ENCODE assay signal across 1 cellular context in the genomic region with DNA sequence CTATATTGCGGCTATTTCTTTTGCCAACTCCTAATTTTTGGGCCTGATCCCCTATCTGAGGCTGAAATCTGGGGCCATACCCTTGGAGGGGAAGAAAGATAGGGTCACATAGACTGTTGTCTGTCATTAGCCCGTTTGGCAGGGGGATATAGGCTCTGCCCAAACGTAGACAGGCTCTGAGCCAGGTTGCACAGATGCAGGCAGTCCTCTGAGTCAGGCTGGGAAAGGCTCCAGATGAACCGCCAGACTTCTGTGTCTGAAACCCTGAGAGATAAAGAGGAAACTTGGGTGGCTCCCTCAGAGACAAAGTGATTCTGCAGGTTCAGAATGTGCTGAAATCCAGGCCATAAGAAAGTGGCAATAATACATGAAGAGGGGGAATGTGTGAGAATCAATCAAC.
TF ChIP-seq lines count a peak whose summit lies in the region.

No MANE protein-coding gene starts in this region.

TF ChIP-seq in K562, 482 proteins besides CTCF, POLR2A, EP300 and RAD21 (continued from another document and continues in another):
- TF ChIP-seq, protein P1, sequence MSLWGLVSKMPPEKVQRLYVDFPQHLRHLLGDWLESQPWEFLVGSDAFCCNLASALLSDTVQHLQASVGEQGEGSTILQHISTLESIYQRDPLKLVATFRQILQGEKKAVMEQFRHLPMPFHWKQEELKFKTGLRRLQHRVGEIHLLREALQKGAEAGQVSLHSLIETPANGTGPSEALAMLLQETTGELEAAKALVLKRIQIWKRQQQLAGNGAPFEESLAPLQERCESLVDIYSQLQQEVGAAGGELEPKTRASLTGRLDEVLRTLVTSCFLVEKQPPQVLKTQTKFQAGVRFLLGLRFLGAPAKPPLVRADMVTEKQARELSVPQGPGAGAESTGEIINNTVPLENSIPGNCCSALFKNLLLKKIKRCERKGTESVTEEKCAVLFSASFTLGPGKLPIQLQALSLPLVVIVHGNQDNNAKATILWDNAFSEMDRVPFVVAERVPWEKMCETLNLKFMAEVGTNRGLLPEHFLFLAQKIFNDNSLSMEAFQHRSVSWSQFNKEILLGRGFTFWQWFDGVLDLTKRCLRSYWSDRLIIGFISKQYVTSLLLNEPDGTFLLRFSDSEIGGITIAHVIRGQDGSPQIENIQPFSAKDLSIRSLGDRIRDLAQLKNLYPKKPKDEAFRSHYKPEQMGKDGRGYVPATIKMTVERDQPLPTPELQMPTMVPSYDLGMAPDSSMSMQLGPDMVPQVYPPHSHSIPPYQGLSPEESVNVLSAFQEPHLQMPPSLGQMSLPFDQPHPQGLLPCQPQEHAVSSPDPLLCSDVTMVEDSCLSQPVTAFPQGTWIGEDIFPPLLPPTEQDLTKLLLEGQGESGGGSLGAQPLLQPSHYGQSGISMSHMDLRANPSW (CRISPR knock-in tag; IDR thresholded peaks at IDR 0.05) = 0 out of 2 replicates have a peak, but pooled peaks have one; percentile 38
- TF ChIP-seq NRF1 (conservative IDR thresholded peaks at IDR 0.05 in 1 of 2, IDR thresholded peaks at IDR 0.05 in 1 of 2) = peak; percentile 57 to 65
- TF ChIP-seq DDX20 (tag; IDR thresholded peaks at IDR 0.05; ENCODE audit: low read depth) = no peak
- TF ChIP-seq U2AF1 (optimal IDR thresholded peaks at IDR 0.05; ENCODE audit: low read depth, low read length) = no peak
- TF ChIP-seq ZNF41 (CRISPR knock-in tag; conservative IDR thresholded peaks at IDR 0.05) = no peak
- TF ChIP-seq ZNF224 (CRISPR knock-in tag; IDR thresholded peaks at IDR 0.05) = no peak
- TF ChIP-seq SPI1 (IDR thresholded peaks at IDR 0.05; ENCODE audit: borderline replicate concordance, low read depth, low read length) = no peak
- TF ChIP-seq HNRNPUL1 (IDR thresholded peaks at IDR 0.05; ENCODE audit: low read length) = no peak
- TF ChIP-seq NR4A1 (CRISPR knock-in tag; IDR thresholded peaks at IDR 0.05) = no peak
- TF ChIP-seq NR4A1 (tag; IDR thresholded peaks at IDR 0.05) = no peak
- no peak for TF ChIP-seq GABPA (tag; conservative IDR thresholded peaks at IDR 0.05; ENCODE audit: low read depth)
- TF ChIP-seq NR0B1 (IDR thresholded peaks at IDR 0.05; ENCODE audit: partially characterized antibody) = no peak
- TF ChIP-seq, protein P2, sequence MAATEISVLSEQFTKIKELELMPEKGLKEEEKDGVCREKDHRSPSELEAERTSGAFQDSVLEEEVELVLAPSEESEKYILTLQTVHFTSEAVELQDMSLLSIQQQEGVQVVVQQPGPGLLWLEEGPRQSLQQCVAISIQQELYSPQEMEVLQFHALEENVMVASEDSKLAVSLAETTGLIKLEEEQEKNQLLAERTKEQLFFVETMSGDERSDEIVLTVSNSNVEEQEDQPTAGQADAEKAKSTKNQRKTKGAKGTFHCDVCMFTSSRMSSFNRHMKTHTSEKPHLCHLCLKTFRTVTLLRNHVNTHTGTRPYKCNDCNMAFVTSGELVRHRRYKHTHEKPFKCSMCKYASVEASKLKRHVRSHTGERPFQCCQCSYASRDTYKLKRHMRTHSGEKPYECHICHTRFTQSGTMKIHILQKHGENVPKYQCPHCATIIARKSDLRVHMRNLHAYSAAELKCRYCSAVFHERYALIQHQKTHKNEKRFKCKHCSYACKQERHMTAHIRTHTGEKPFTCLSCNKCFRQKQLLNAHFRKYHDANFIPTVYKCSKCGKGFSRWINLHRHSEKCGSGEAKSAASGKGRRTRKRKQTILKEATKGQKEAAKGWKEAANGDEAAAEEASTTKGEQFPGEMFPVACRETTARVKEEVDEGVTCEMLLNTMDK (IDR thresholded peaks at IDR 0.05; ENCODE audit: borderline replicate concordance, insufficient read depth, low read depth, low read length, poor library complexity, severe bottlenecking) = no peak
- TF ChIP-seq HNRNPK (IDR thresholded peaks at IDR 0.05; ENCODE audit: low read depth, low read length, poor library complexity, severe bottlenecking) = no peak
- TF ChIP-seq CTBP1 (IDR thresholded peaks at IDR 0.05; ENCODE audit: borderline replicate concordance) = peak; percentile 68; the same call in 1 of the 2 replicates
- TF ChIP-seq MCM5 (IDR thresholded peaks at IDR 0.05; ENCODE audit: low read depth) = no peak
- TF ChIP-seq, protein P3, sequence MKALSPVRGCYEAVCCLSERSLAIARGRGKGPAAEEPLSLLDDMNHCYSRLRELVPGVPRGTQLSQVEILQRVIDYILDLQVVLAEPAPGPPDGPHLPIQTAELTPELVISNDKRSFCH (CRISPR knock-in tag; IDR thresholded peaks at IDR 0.05) = no peak
- TF ChIP-seq, protein P3 (tag; IDR thresholded peaks at IDR 0.05) = no peak
- no peak for TF ChIP-seq NKRF (IDR thresholded peaks at IDR 0.05; ENCODE audit: borderline replicate concordance)
- TF ChIP-seq CCNT2 (IDR thresholded peaks at IDR 0.05; ENCODE audit: borderline replicate concordance, extremely low read depth, insufficient read length, low read depth, low read length) = peak; percentile 44
- no peak for TF ChIP-seq ZNF668 (CRISPR knock-in tag; IDR thresholded peaks at IDR 0.05)
- TF ChIP-seq SFPQ (IDR thresholded peaks at IDR 0.05; ENCODE audit: low read depth, low read length) = no peak
- TF ChIP-seq CGGBP1 (CRISPR knock-in tag; IDR thresholded peaks at IDR 0.05) = no peak
- TF ChIP-seq SMAD2 (IDR thresholded peaks at IDR 0.05; ENCODE audit: low read depth, low read length) = no peak
- no peak for TF ChIP-seq EHMT2 (IDR thresholded peaks at IDR 0.05)
- TF ChIP-seq ZNF232 (CRISPR knock-in tag; IDR thresholded peaks at IDR 0.05) = no peak
- no peak for TF ChIP-seq PHF8 (IDR thresholded peaks at IDR 0.05; ENCODE audit: borderline replicate concordance, low read length)
- TF ChIP-seq, protein P4, sequence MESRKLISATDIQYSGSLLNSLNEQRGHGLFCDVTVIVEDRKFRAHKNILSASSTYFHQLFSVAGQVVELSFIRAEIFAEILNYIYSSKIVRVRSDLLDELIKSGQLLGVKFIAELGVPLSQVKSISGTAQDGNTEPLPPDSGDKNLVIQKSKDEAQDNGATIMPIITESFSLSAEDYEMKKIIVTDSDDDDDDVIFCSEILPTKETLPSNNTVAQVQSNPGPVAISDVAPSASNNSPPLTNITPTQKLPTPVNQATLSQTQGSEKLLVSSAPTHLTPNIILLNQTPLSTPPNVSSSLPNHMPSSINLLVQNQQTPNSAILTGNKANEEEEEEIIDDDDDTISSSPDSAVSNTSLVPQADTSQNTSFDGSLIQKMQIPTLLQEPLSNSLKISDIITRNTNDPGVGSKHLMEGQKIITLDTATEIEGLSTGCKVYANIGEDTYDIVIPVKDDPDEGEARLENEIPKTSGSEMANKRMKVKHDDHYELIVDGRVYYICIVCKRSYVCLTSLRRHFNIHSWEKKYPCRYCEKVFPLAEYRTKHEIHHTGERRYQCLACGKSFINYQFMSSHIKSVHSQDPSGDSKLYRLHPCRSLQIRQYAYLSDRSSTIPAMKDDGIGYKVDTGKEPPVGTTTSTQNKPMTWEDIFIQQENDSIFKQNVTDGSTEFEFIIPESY (CRISPR knock-in tag; IDR thresholded peaks at IDR 0.05) = no peak
- TF ChIP-seq SRF (CRISPR knock-in tag; IDR thresholded peaks at IDR 0.05) = no peak
- no peak; a peak in 2 of 6 replicates for TF ChIP-seq ZBTB11 (CRISPR knock-in tag; IDR thresholded peaks at IDR 0.05)
- no peak for TF ChIP-seq ELF4 (CRISPR knock-in tag; IDR thresholded peaks at IDR 0.05)
- no peak for TF ChIP-seq CEBPB (tag; IDR thresholded peaks at IDR 0.05)
- no peak for TF ChIP-seq SMAD1 (IDR thresholded peaks at IDR 0.05; ENCODE audit: low read depth, low read length, partially characterized antibody)
- no peak for TF ChIP-seq ZNF785 (CRISPR knock-in tag; IDR thresholded peaks at IDR 0.05)
- no peak; the same call in 1 of the 2 replicates for TF ChIP-seq CC2D1A (IDR thresholded peaks at IDR 0.05)
- TF ChIP-seq HDAC3 (IDR thresholded peaks at IDR 0.05; ENCODE audit: borderline replicate concordance, partially characterized antibody) = peak; percentile 33
- TF ChIP-seq ZBTB26 (CRISPR knock-in tag; IDR thresholded peaks at IDR 0.05) = no peak
